ENCODE assay signal across 11 cellular contexts in genomic region chr1:55781944-55782482, GRCh38.
DNase-seq lines count a peak whose midpoint lies in the region; ATAC-seq and TF ChIP-seq lines count a peak whose summit lies in the region.
"Had no signal": no experiment of that assay in that cellular context is flagged by ENCODE, and none has a peak within 500 bp of the region (broad histone marks: within the 10 kb centered on the region; RNA-seq: fewer than 3 reads in every experiment).

No MANE protein-coding gene starts in this region.

- no peak for ATAC-seq in HG02610 (IDR thresholded peaks at IDR 0.05; ENCODE audit: unreplicated experiment)
- ATAC-seq: stimulated activated memory B cell treated with anti-CD40 and anti-IgM and Interleukin-4, amounts not matched to agents 10 μg/mL and 1 μg/mL and 100 μg/mL, for 72 hours had no signal

- TF ChIP-seq CTCF in retinal pigment epithelial cell (conservative IDR thresholded peaks at IDR 0.05; ENCODE audit: low read depth, low read length): no peak

- no peak overlapping the region for H3K4me3 ChIP-seq in retinal pigment epithelial cell (ENCODE audit: low read length)
- H3K4me3 ChIP-seq: dorsolateral prefrontal cortex had no signal

- DNase-seq in EH (ENCODE audit: low read depth) (peak; percentile 84), NCI-H446 (lab: John Stamatoyannopoulos, UW) (peak; percentile 92 to 95), fibroblast of gingiva (ENCODE audit: low read depth) (peak; percentile 68), retinal pigment epithelial cell (ENCODE audit: low read depth) (peak; percentile 74), NCI-H2081 treated with DMSO at 0.1 percent for 48 hours (lab: John Stamatoyannopoulos, UW) (no peak), NCI-H1048 (lab: John Stamatoyannopoulos, UW) (no peak)
- DNase-seq in NK-92 treated with Interleukin-12 subunit alpha and Interleukin-12 subunit beta, amount 100 ng/mL, for 24 hours (lab: John Stamatoyannopoulos, UW): no peak
- DNase-seq: dorsolateral prefrontal cortex, left cardiac atrium had no signal

Comparison
In these comparisons a context has a peak if more than half of its experiments do, and no peak if none do; other contexts are left out.
1. DNase-seq: peak in EH (single experiment), NCI-H446 (2 of 2), fibroblast of gingiva (single experiment) and retinal pigment epithelial cell (single experiment); none in NCI-H2081 treated with DMSO at 0.1 percent for 48 hours (single experiment), NCI-H1048 (single experiment) and NK-92 treated with Interleukin-12 subunit alpha and Interleukin-12 subunit beta, amount 100 ng/mL, for 24 hours (single experiment).